In genomic region chr17:75557075-75557851, GRCh38 we compare ENCODE assay signal across 1 cellular context.
TF ChIP-seq lines count a peak whose summit lies in the region.

No MANE protein-coding gene starts in this region.

TF ChIP-seq in K562, 482 proteins besides CTCF, POLR2A, EP300 and RAD21 (continued from another document and continues in another):
- TF ChIP-seq TFAP4 (CRISPR knock-in tag; IDR thresholded peaks at IDR 0.05; ENCODE audit: borderline replicate concordance) = peak; percentile 43; the same call in 1 of the 2 replicates
- TF ChIP-seq CCNT2 (IDR thresholded peaks at IDR 0.05; ENCODE audit: borderline replicate concordance, extremely low read depth, insufficient read length, low read depth, low read length) = no peak
- TF ChIP-seq ZHX1 (conservative IDR thresholded peaks at IDR 0.05; ENCODE audit: low read length) = no peak
- no peak for TF ChIP-seq SIRT6 (IDR thresholded peaks at IDR 0.05; ENCODE audit: low read depth, low read length)
- TF ChIP-seq ATF3 (IDR thresholded peaks at IDR 0.05) = peak; percentile 70; the same call in 1 of the 2 replicates
- 0 out of 2 replicates have a peak, but pooled peaks have one; percentile 34 for TF ChIP-seq ATF3 (CRISPR knock-in tag; conservative IDR thresholded peaks at IDR 0.05)
- TF ChIP-seq RUNX1 (IDR thresholded peaks at IDR 0.05; ENCODE audit: low read depth) = no peak
- no peak for TF ChIP-seq POLR2B (IDR thresholded peaks at IDR 0.05; ENCODE audit: low read depth, partially characterized antibody)
- no peak for TF ChIP-seq ZNF583 (CRISPR knock-in tag; IDR thresholded peaks at IDR 0.05)
- no peak for TF ChIP-seq ZNF778 (CRISPR knock-in tag; IDR thresholded peaks at IDR 0.05)
- TF ChIP-seq SLC30A9 (CRISPR knock-in tag; IDR thresholded peaks at IDR 0.05) = no peak
- no peak for TF ChIP-seq KLF6 (CRISPR knock-in tag; IDR thresholded peaks at IDR 0.05; ENCODE audit: borderline replicate concordance)
- no peak for TF ChIP-seq ZNF407 (IDR thresholded peaks at IDR 0.05; ENCODE audit: low read depth)
- TF ChIP-seq MAZ (CRISPR knock-in tag; conservative IDR thresholded peaks at IDR 0.05 in 1 of 2, IDR thresholded peaks at IDR 0.05 in 1 of 2) = peak; percentile 17 to 25; a peak in 2 of 4 replicates
- TF ChIP-seq STAG1 (CRISPR knock-in tag; IDR thresholded peaks at IDR 0.05; ENCODE audit: borderline replicate concordance) = no peak
- TF ChIP-seq ADNP (tag; IDR thresholded peaks at IDR 0.05) = peak; percentile 49
- no peak for TF ChIP-seq ZNF324 (CRISPR knock-in tag; IDR thresholded peaks at IDR 0.05)
- TF ChIP-seq TCFL5 (CRISPR knock-in tag; conservative IDR thresholded peaks at IDR 0.05) = no peak
- TF ChIP-seq ZNF239 (CRISPR knock-in tag; IDR thresholded peaks at IDR 0.05) = no peak
- TF ChIP-seq NRF1 (conservative IDR thresholded peaks at IDR 0.05 in 1 of 2, IDR thresholded peaks at IDR 0.05 in 1 of 2) = 0 out of 4 replicates have a peak, but pooled peaks of 1 of the 2 experiments have one; percentile 17
- TF ChIP-seq TEAD4 (IDR thresholded peaks at IDR 0.05; ENCODE audit: low read length) = no peak
- no peak for TF ChIP-seq TEAD4 (CRISPR knock-in tag; IDR thresholded peaks at IDR 0.05; ENCODE audit: borderline replicate concordance)
- TF ChIP-seq ZNF175 (CRISPR knock-in tag; IDR thresholded peaks at IDR 0.05; ENCODE audit: low read depth) = no peak
- no peak for TF ChIP-seq PHF21A (IDR thresholded peaks at IDR 0.05; ENCODE audit: borderline replicate concordance, low read depth)
- TF ChIP-seq SREBF1 (IDR thresholded peaks at IDR 0.05; ENCODE audit: borderline replicate concordance, low read depth, low read length) = no peak
- peak; percentile 71; the same call in 1 of the 2 replicates for TF ChIP-seq CTBP1 (IDR thresholded peaks at IDR 0.05; ENCODE audit: borderline replicate concordance)
- peak; percentile 66 for TF ChIP-seq NFIC (IDR thresholded peaks at IDR 0.05)
- no peak for TF ChIP-seq NR0B1 (IDR thresholded peaks at IDR 0.05; ENCODE audit: partially characterized antibody)
- no peak for TF ChIP-seq TEAD2 (tag; IDR thresholded peaks at IDR 0.05)
- no peak for TF ChIP-seq THRB (CRISPR knock-in tag; conservative IDR thresholded peaks at IDR 0.05)
- no peak for TF ChIP-seq ZNF589 (CRISPR knock-in tag; IDR thresholded peaks at IDR 0.05; ENCODE audit: low read depth)
- TF ChIP-seq HMGXB4 (CRISPR knock-in tag; IDR thresholded peaks at IDR 0.05) = no peak
- no peak for TF ChIP-seq BRF2 (IDR thresholded peaks at IDR 0.05; ENCODE audit: borderline replicate concordance, insufficient read depth, insufficient read length)
- 0 out of 2 replicates have a peak, but pooled peaks have one; percentile 43 for TF ChIP-seq PREB (CRISPR knock-in tag; IDR thresholded peaks at IDR 0.05)
- TF ChIP-seq PKNOX1 (IDR thresholded peaks at IDR 0.05) = no peak
- TF ChIP-seq MYC (IDR thresholded peaks at IDR 0.05; ENCODE audit: low read depth, low read length) = 0 out of 2 replicates have a peak, but pooled peaks have one; percentile 9
- TF ChIP-seq MYC (CRISPR knock-in tag; IDR thresholded peaks at IDR 0.05; ENCODE audit: borderline replicate concordance, low read depth) = no peak
